Comparison of ENCODE assay signal across 8 cellular contexts in genomic region chr11:123560001-123560400, GRCh38.
DNase-seq lines count a peak whose midpoint lies in the region; ATAC-seq and TF ChIP-seq lines count a peak whose summit lies in the region.

No MANE protein-coding gene starts in this region.

- no peaks in the 10 kb centered on the region for H3K9me3 Mint-ChIP-seq in naive B cell

- peak; percentile 60 for ATAC-seq in HG02623 (IDR thresholded peaks at IDR 0.05; ENCODE audit: unreplicated experiment)
- peak; percentile 82 for ATAC-seq in SK-N-SH treated with all-trans-retinoic acid at 6 μM for 48 hours
- peak; percentile 81 for ATAC-seq in esophagus mucosa
- ATAC-seq in naive B cell (ENCODE audit: low read depth in 2 of 2), result peak; percentile 81 to 85
- no peak for ATAC-seq in HG03175 (IDR thresholded peaks at IDR 0.05; ENCODE audit: unreplicated experiment)
- no peak for ATAC-seq in HG03571 (IDR thresholded peaks at IDR 0.05; ENCODE audit: unreplicated experiment)

- TF ChIP-seq CTCF in uterus (IDR thresholded peaks at IDR 0.05), result no peak

- DNase-seq in DMS153 (lab: John Stamatoyannopoulos, UW) (peak; percentile 30), naive B cell (peak; percentile 33), uterus (peak; percentile 45 to 56)

- peak overlapping the region; percentile 64 to 68 for H3K27ac ChIP-seq in uterus

- no peaks in the 10 kb centered on the region for H3K36me3 Mint-ChIP-seq in naive B cell

- no peaks in the 10 kb centered on the region for H3K9me3 ChIP-seq in uterus

- peaks cover 13 to 21% (median 18%) of the 10 kb centered on the region in 3 donors for H3K4me1 Mint-ChIP-seq in naive B cell

- H3K4me3 ChIP-seq in uterus, result peak overlapping the region; percentile 23 to 30

- no peaks in the 10 kb centered on the region for H3K4me1 ChIP-seq in uterus

- no peaks in the 10 kb centered on the region for H3K27me3 ChIP-seq in uterus

- intact Hi-C loops in uterus (cut with DNase I; ENCODE audit: low total_unique reads), result no loop called here

- peaks cover 0 to 12% (median 0%) of the 10 kb centered on the region in 3 donors for H3K27me3 Mint-ChIP-seq in naive B cell

- H3K36me3 ChIP-seq in uterus, result no peaks in the 10 kb centered on the region

- H3K27ac Mint-ChIP-seq in naive B cell, result peak overlapping the region in 4 of 6 donors; percentile 13 to 96 (median 58)

- peak overlapping the region; percentile 55 to 98 (median 90) for H3K4me3 Mint-ChIP-seq in naive B cell

- TF ChIP-seq POLR2A in uterus (IDR thresholded peaks at IDR 0.05), result no peak

TF ChIP-seq in SK-N-SH treated with all-trans-retinoic acid at 6 μM for 48 hours, 23 proteins besides CTCF, POLR2A, EP300 and RAD21:
- TF ChIP-seq ZC3H10 (CRISPR knock-in tag; IDR thresholded peaks at IDR 0.05) (no peak), PPARA (CRISPR knock-in tag; IDR thresholded peaks at IDR 0.05; ENCODE audit: borderline replicate concordance) (no peak), ISL1 (CRISPR knock-in tag; IDR thresholded peaks at IDR 0.05) (no peak), ZNF565 (CRISPR knock-in tag; conservative IDR thresholded peaks at IDR 0.05; ENCODE audit: low read depth) (no peak), TSHZ2 (CRISPR knock-in tag; IDR thresholded peaks at IDR 0.05) (no peak), GLIS3 (CRISPR knock-in tag; IDR thresholded peaks at IDR 0.05) (no peak), ZNF8 (CRISPR knock-in tag; IDR thresholded peaks at IDR 0.05) (no peak), ESRRG (CRISPR knock-in tag; IDR thresholded peaks at IDR 0.05) (no peak), OSR1 (CRISPR knock-in tag; IDR thresholded peaks at IDR 0.05) (no peak), CSRNP3 (CRISPR knock-in tag; IDR thresholded peaks at IDR 0.05) (no peak), ZFP30 (CRISPR knock-in tag; IDR thresholded peaks at IDR 0.05) (no peak), ARNTL (CRISPR knock-in tag; IDR thresholded peaks at IDR 0.05; ENCODE audit: borderline replicate concordance, low read depth) (no peak), CREB5 (CRISPR knock-in tag; IDR thresholded peaks at IDR 0.05; ENCODE audit: low read depth) (no peak), ZNF70 (CRISPR knock-in tag; IDR thresholded peaks at IDR 0.05) (no peak), BACH2 (CRISPR knock-in tag; IDR thresholded peaks at IDR 0.05; ENCODE audit: borderline replicate concordance) (no peak)

Comparison
In these comparisons a context has a peak if more than half of its experiments do, and no peak if none do; other contexts are left out.
1. ATAC-seq: peak in HG02623 (single experiment), SK-N-SH treated with all-trans-retinoic acid at 6 μM for 48 hours (single experiment), esophagus mucosa (single experiment) and naive B cell (2 of 2); none in HG03175 (single experiment) and HG03571 (single experiment).
2. Peak in every context shown above with its lines, with median percentiles within 50 percentile points of each other: DNase-seq.